Comparison of ENCODE assay signal across 6 cellular contexts in genomic region chr9:34611251-34611810, GRCh38. TPM values are rescaled to one million over a fixed set of nuclear protein-coding genes. Genes with fewer than 3 reads are reported as not detected.
DNase-seq lines count a peak whose midpoint lies in the region; ATAC-seq and TF ChIP-seq lines count a peak whose summit lies in the region.

No MANE protein-coding gene starts in this region.

- intact Hi-C loops in HCT116 (cut with micrococcal nuclease): no loop called here
- intact Hi-C loops in mucosa of descending colon (cut with DNase I, micrococcal nuclease): no loop called here

- RAD21 ChIA-PET in HCT116 (lab: Charles Lee; ENCODE audit: low non-redundant PET in 1 of 2, low total read pairs in 2 of 2, uncharacterized antibody in 2 of 2, unreplicated experiment in 2 of 2): interaction anchor here in 1 of 2 experiments (0.6 kb wide), 1 partner anchor 23 kb away, joined by 3 read pairs; no protein-coding TSS in a partner anchor

- H3K9ac ChIP-seq in HCT116 (ENCODE audit: low read length): peak overlapping the region; percentile 90

- peaks cover 23% of the 10 kb centered on the region for H3K4me1 Mint-ChIP-seq in activated naive CD8-positive, alpha-beta T cell treated with anti-CD3 and anti-CD28 coated beads, Interleukin-2, amount 50 U/mL, for 24 hours

- H3K36me3 Mint-ChIP-seq in activated naive CD8-positive, alpha-beta T cell treated with anti-CD3 and anti-CD28 coated beads, Interleukin-2, amount 50 U/mL, for 24 hours (ENCODE audit: low read depth): peaks cover 11% of the 10 kb centered on the region

- POLR2A ChIA-PET in HCT116 (lab: Charles Lee): interaction anchor here (1.0 to 2.1 kb wide), 2 partner anchors 9 to 27 kb away, joined by 3 to 6 read pairs; partner anchors contain the start of gene SIGMAR1

- H4K20me1 ChIP-seq in HCT116 (ENCODE audit: insufficient read depth): no peaks in the 10 kb centered on the region

- TF ChIP-seq POLR2A in HCT116 (IDR thresholded peaks at IDR 0.05; ENCODE audit: borderline replicate concordance, extremely low read depth, insufficient read depth, insufficient read length): no peak

- H3K4me3 ChIP-seq in HCT116 (replicated peaks in 1 of 2; ENCODE audit: low read depth in 1 of 2, low read length in 2 of 2) (peak overlapping the region; percentile 87 to 95), mucosa of descending colon (peak overlapping the region; percentile 48)

- peak overlapping the region; percentile 89 for H3K27ac Mint-ChIP-seq in activated naive CD8-positive, alpha-beta T cell treated with anti-CD3 and anti-CD28 coated beads, Interleukin-2, amount 50 U/mL, for 24 hours

- H3K4me1 ChIP-seq in HCT116 (ENCODE audit: control insufficient read depth in 1 of 2, insufficient read depth in 2 of 2, low read length in 2 of 2) (peaks cover 5 to 32% of the 10 kb centered on the region in 2 experiments), mucosa of descending colon (ENCODE audit: low read depth) (peaks cover 4% of the 10 kb centered on the region)

- TSS peak; percentile 73 for BruUV-seq in HCT116 (replicated peaks; lab: Mats Ljungman, UMichigan)

- peak overlapping the region; percentile 88 for H3K4me3 Mint-ChIP-seq in activated naive CD8-positive, alpha-beta T cell treated with anti-CD3 and anti-CD28 coated beads, Interleukin-2, amount 50 U/mL, for 24 hours

- H3K9me2 ChIP-seq in HCT116 (ENCODE audit: insufficient read depth): no peaks in the 10 kb centered on the region

- no peak for TF ChIP-seq CTCF in HCT116 (IDR thresholded peaks at IDR 0.05 in 2 of 3, conservative IDR thresholded peaks at IDR 0.05 in 1 of 3; ENCODE audit: borderline replicate concordance in 1 of 3, insufficient read depth in 1 of 3, low read depth in 2 of 3, low read length in 2 of 3)
- no peak for TF ChIP-seq CTCF in mucosa of descending colon (IDR thresholded peaks at IDR 0.05)

- ATAC-seq in HCT116 (peak; percentile 39), mucosa of descending colon (peak; percentile 37)
- no peak for ATAC-seq in activated naive CD8-positive, alpha-beta T cell treated with anti-CD3 and anti-CD28 coated beads, Interleukin-2, amount 50 U/mL, for 24 hours

- 0 out of 4 replicates have a peak, but pooled peaks cover 0 to 3% of the 10 kb centered on the region in 2 experiments for H3K36me3 ChIP-seq in HCT116 (ENCODE audit: control insufficient read depth in 1 of 2, insufficient read depth in 2 of 2, low read length in 2 of 2)
- H3K36me3 ChIP-seq in mucosa of descending colon (ENCODE audit: low read depth): no peaks in the 10 kb centered on the region

- CTCF ChIA-PET in HCT116 (lab: Charles Lee): no interaction called here

- H3K27me3 ChIP-seq in HCT116 (ENCODE audit: insufficient read depth, low read length): no peaks in the 10 kb centered on the region

- no peaks in the 10 kb centered on the region for H3K9me3 Mint-ChIP-seq in activated naive CD8-positive, alpha-beta T cell treated with anti-CD3 and anti-CD28 coated beads, Interleukin-2, amount 50 U/mL, for 24 hours

- no peak overlapping the region for H2AFZ ChIP-seq in HCT116 (ENCODE audit: low read depth, low read length, poor library complexity, severe bottlenecking)

- H3K27me3 Mint-ChIP-seq in activated naive CD8-positive, alpha-beta T cell treated with anti-CD3 and anti-CD28 coated beads, Interleukin-2, amount 50 U/mL, for 24 hours: no peaks in the 10 kb centered on the region

- peak overlapping the region; percentile 82 for H3K27ac ChIP-seq in HCT116 (ENCODE audit: low read depth, low read length)

- DNase-seq in HCT116 (ENCODE audit: low read depth, low spot score): no peak
- no peak for DNase-seq in activated naive CD8-positive, alpha-beta T cell treated with anti-CD3 and anti-CD28 coated beads, Interleukin-2, amount 50 U/mL, for 24 hours
- DNase-seq in mucosa of descending colon: peak in 1 of 3 donors; percentile 42
- DNase-seq in COLO829 (ENCODE audit: low spot score): no peak
- no peak for DNase-seq in GM03348 (ENCODE audit: low spot score)
- no peak for DNase-seq in iPS-NIHi7 (ENCODE audit: extremely low spot score)

- no peaks in the 10 kb centered on the region for H3K9me3 ChIP-seq in HCT116 (ENCODE audit: control insufficient read depth in 1 of 2, insufficient read depth in 1 of 2, low read depth in 1 of 2, low read length in 2 of 2)
- no peaks in the 10 kb centered on the region for H3K9me3 ChIP-seq in mucosa of descending colon

- H3K79me2 ChIP-seq in HCT116 (ENCODE audit: insufficient read depth, low read length): peaks cover 15% of the 10 kb centered on the region

- TF ChIP-seq RAD21 in HCT116 (IDR thresholded peaks at IDR 0.05; ENCODE audit: low read depth): no peak

- peak overlapping the region; percentile 91 for H3K4me2 ChIP-seq in HCT116 (ENCODE audit: low read length)

TF ChIP-seq in HCT116, 20 proteins besides CTCF, POLR2A, EP300 and RAD21:
- TF ChIP-seq SIN3A (IDR thresholded peaks at IDR 0.05; ENCODE audit: low read depth) (0 out of 2 replicates have a peak, but pooled peaks have one; percentile 4), CEBPB (IDR thresholded peaks at IDR 0.05; ENCODE audit: low read depth) (no peak)

RNA-seq across cellular contexts. Expression of gene RPP25L, which starts 0.6 kb away (rescaled TPM):
- 51.1 TPM for total RNA-seq in HCT116 (2021; ENCODE audit: unreplicated experiment)
- 64.6 and 71.7 TPM in 2 replicates for polyA plus RNA-seq in HCT116 (2012)
- 10 to 100 TPM; 29.4 to 47.2 (median 39.4) TPM for total RNA-seq in mucosa of descending colon

RNA-seq across cellular contexts. Expression of gene DCTN3, which starts 9.0 kb away (rescaled TPM):
- total RNA-seq in HCT116 (2021; ENCODE audit: unreplicated experiment) (64.0 TPM), mucosa of descending colon (10 to 100 TPM; 64.4 to 67.1 (median 64.7) TPM)
- polyA plus RNA-seq in HCT116 (2012): 101 and 125 TPM in 2 replicates

RNA-seq across cellular contexts. Expression of gene ARID3C, which starts 17.5 kb away (rescaled TPM):
- 0.42 TPM for total RNA-seq in HCT116 (2021; ENCODE audit: unreplicated experiment)
- polyA plus RNA-seq in HCT116 (2012): 0.20 and 0.29 TPM in 2 replicates
- not detected for total RNA-seq in mucosa of descending colon

RNA-seq across cellular contexts. Expression of gene CNTFR, which starts 21.8 kb away (rescaled TPM):
- not detected for total RNA-seq in HCT116 (2021; ENCODE audit: unreplicated experiment)
- polyA plus RNA-seq in HCT116 (2012): 0.05 TPM in 1 of 2 replicates, not detected in the other
- total RNA-seq in mucosa of descending colon: 10 to 100 TPM in 1 of 3 donors, 1 to 10 TPM in 2; 1.5 to 14.5 (median 7.7) TPM

RNA-seq across cellular contexts. Expression of gene SIGMAR1, which starts 26.3 kb away (rescaled TPM):
- total RNA-seq in HCT116 (2021; ENCODE audit: unreplicated experiment) (109 TPM), mucosa of descending colon (10 to 100 TPM; 48.1 to 59.8 (median 49.6) TPM)
- 130 and 131 TPM in 2 replicates for polyA plus RNA-seq in HCT116 (2012)
